In the genomic region with DNA sequence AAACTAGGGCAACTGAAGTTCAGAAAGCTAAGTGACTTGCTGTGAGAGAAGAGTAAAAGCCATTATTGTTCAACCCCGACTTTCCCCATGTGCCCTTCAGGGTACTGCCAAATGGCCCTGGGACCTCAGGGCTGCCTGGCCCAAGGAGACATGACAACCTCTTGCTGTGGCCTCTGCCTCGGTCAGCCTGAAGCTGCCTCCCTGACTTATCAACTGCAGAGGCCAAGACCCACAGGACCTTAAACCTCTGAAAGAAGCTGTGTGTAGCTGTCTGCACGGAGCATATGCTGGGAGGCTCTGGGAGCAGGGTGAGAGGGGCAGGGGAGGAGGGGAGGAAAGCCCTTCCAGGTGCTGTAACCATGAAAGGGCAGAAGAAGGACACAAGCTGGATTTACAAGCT, we compare ENCODE assay signal across 22 cellular contexts. TPM values are rescaled to one million over a fixed set of nuclear protein-coding genes. Genes with fewer than 3 reads are reported as not detected.
"Had no signal": no experiment of that assay in that cellular context is flagged by ENCODE, and none has a peak within 500 bp of the region (broad histone marks: within the 10 kb centered on the region; RNA-seq: fewer than 3 reads in every experiment).

No MANE protein-coding gene starts in this region.

- H3K4me1 ChIP-seq: SJSA1 had no signal

- H3K27ac ChIP-seq: SJSA1, SK-N-MC had no signal

- H3K27me3 ChIP-seq: SJSA1 had no signal

- H3K9me3 ChIP-seq: SJSA1 had no signal

- DNase-seq: KBM-7, MV-4-11, NCI-H1048, NCI-H1105, NCI-H1417, NCI-H1436 treated with DMSO at 0.1 percent for 48 hours, NCI-H1694, NCI-H187 treated with DMSO at 0.1 percent for 48 hours, NCI-H2029 treated with DMSO at 0.1 percent for 48 hours, NCI-H2171 treated with DMSO at 0.1 percent for 48 hours, NCI-H345, NCI-H446 treated with DMSO at 0.1 percent for 48 hours, NCI-H510A treated with DMSO at 0.1 percent for 48 hours, NCI-H526, Right ventricle myocardium superior, RPMI8226, SIG-M5 had no signal

- H3K4me3 ChIP-seq: SJSA1, SK-N-MC had no signal

- H3K36me3 ChIP-seq: SJSA1 had no signal

RNA-seq across cellular contexts. Expression of gene HMGB4, which starts 35.9 kb away (rescaled TPM):
- total RNA-seq: HT-29, LHCN-M2, MCF 10A, Right ventricle myocardium superior, SJSA1 had no signal
